ENCODE assay signal across 8 cellular contexts in genomic region chr9:40992472-40992821, GRCh38.
DNase-seq lines count a peak whose midpoint lies in the region; ATAC-seq and TF ChIP-seq lines count a peak whose summit lies in the region.
"Not testable (repeated sequence)": the region's sequence is repeated elsewhere in the genome, so short reads cannot be mapped to it uniquely, and the experiment has no call there.

No MANE protein-coding gene starts in this region.

- H3K4me1 Mint-ChIP-seq in chondrocyte (ENCODE audit: low read depth) (peaks cover 10% of the 10 kb centered on the region), neural progenitor cell (peaks cover 11% of the 10 kb centered on the region)

- H4K20me1 ChIP-seq in neural progenitor cell (ENCODE audit: low read depth) = not testable (repeated sequence)

- H3K27me3 Mint-ChIP-seq in chondrocyte (ENCODE audit: low read depth); neural progenitor cell (ENCODE audit: insufficient read depth, low read depth): not testable (repeated sequence)

- not testable (repeated sequence) for TF ChIP-seq CTCF in GM10248 (IDR thresholded peaks at IDR 0.05; ENCODE audit: control extremely low read depth, extremely low read depth, low read depth, missing control alignments); Peyer's patch (IDR thresholded peaks at IDR 0.05); chondrocyte (IDR thresholded peaks at IDR 0.05); neural progenitor cell (IDR thresholded peaks at IDR 0.05); tibial artery (IDR thresholded peaks at IDR 0.05)

- H3K27ac Mint-ChIP-seq in chondrocyte (ENCODE audit: unreplicated experiment) = peak overlapping the region; percentile 94
- H3K27ac Mint-ChIP-seq in neural progenitor cell = not testable (repeated sequence)

- H3K4me1 ChIP-seq in Peyer's patch = peaks cover 0 to 25% (median 10%) of the 10 kb centered on the region in 4 donors
- not testable (repeated sequence) for H3K4me1 ChIP-seq in neural progenitor cell
- H3K4me1 ChIP-seq in tibial artery = peaks cover 0 to 24% (median 10%) of the 10 kb centered on the region in 4 donors

- H3K4me2 ChIP-seq in neural progenitor cell = peak overlapping the region; percentile 85

- not testable (repeated sequence) for H3K9me3 ChIP-seq in Peyer's patch; neural progenitor cell (ENCODE audit: low read depth); tibial artery

- H3K9me3 Mint-ChIP-seq in chondrocyte (ENCODE audit: low read depth) (peaks cover 11% of the 10 kb centered on the region), neural progenitor cell (peaks cover 14% of the 10 kb centered on the region)

- POLR2A ChIA-PET in GM10248 (lab: Yijun Ruan, JAX) = not testable (repeated sequence)

- H3K9ac ChIP-seq in neural progenitor cell = peak overlapping the region; percentile 62

- TF ChIP-seq POLR2A in Peyer's patch (IDR thresholded peaks at IDR 0.05) = peak in 1 of 2 donors; percentile 3

- H3K4me3 Mint-ChIP-seq in chondrocyte (ENCODE audit: unreplicated experiment); neural progenitor cell: not testable (repeated sequence)

- CTCF ChIA-PET in GM10248 (lab: Yijun Ruan, JAX) = interaction anchor here (2.0 to 2.7 kb wide), 2 partner anchors 8 to 15 kb away, joined by 5 to 11 read pairs; no protein-coding TSS in a partner anchor

- peak; percentile 44 for ATAC-seq in GM21447 (IDR thresholded peaks at IDR 0.05; ENCODE audit: unreplicated experiment)
- peak; percentile 50 for ATAC-seq in HG03139 (IDR thresholded peaks at IDR 0.05; ENCODE audit: unreplicated experiment)

- DNase-seq in GM10248 (ENCODE audit: extremely low spot score) (peak; percentile 16), chondrocyte (ENCODE audit: low spot score) (peak; percentile 97), hepatic stellate cell (ENCODE audit: low spot score) (peak; percentile 6), neural progenitor cell (ENCODE audit: low spot score) (peak; percentile 45), tibial artery (peak; percentile 57 to 82)
- not testable (repeated sequence) for DNase-seq in Peyer's patch

- intact Hi-C loops in tibial artery (cut with DNase I; ENCODE audit: low total_unique reads) = not testable (repeated sequence)

- H3K4me3 ChIP-seq in Peyer's patch (peak overlapping the region; percentile 64 to 89 (median 77)), neural progenitor cell (peak overlapping the region; percentile 74), tibial artery (peak overlapping the region; percentile 80 to 97)

- not testable (repeated sequence) for H3F3A ChIP-seq in neural progenitor cell (ENCODE audit: low read depth)

- not testable (repeated sequence) for H3K36me3 ChIP-seq in Peyer's patch, neural progenitor cell, tibial artery

- H3K27ac ChIP-seq in Peyer's patch (peak overlapping the region; percentile 92 to 95 (median 94)), tibial artery (peak overlapping the region; percentile 92 to 99)
- H3K27ac ChIP-seq in neural progenitor cell = not testable (repeated sequence)

- not testable (repeated sequence) for H3K36me3 Mint-ChIP-seq in chondrocyte (ENCODE audit: low read depth); neural progenitor cell

- H3K79me2 ChIP-seq in neural progenitor cell (ENCODE audit: low read depth) = not testable (repeated sequence)

- not testable (repeated sequence) for H3K27me3 ChIP-seq in Peyer's patch, tibial artery
- H3K27me3 ChIP-seq in neural progenitor cell = peaks cover 15% of the 10 kb centered on the region

- H2AFZ ChIP-seq in neural progenitor cell (replicated peaks) = peak overlapping the region; percentile 52
